ENCODE assay signal across 1 cellular context in the genomic region with DNA sequence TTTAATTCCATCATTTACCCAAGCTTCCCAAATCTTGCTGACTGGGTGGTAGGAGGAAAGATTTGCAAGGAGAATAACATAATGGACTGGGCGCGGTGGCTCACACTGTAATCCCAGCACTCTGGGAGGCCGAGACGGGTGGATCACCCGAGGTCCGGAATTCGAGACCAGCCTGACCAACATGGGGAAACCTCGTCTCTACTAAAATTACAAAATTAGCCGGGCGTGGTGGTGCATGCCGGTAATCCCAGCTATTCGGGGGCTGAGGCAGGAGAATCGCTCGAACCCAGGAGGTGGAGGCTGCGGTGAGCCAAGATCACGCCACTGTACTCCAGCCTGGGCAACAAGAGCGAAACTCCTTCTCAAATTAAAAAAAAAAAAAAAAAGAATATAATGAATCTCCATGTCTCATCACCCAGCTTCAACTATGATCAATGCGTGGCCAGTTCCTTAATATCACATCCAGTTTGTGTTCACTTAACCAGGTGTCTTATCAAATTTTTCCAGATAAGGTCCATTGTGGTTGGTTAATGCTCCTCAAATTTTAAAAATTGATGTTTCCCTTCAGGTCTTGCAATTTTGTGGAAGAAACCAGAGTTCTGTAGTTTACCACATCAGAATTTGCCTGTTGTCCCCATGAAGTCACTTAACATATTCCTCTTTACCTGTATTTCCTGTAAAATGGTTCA.
TF ChIP-seq lines count a peak whose summit lies in the region.

No MANE protein-coding gene starts in this region.

TF ChIP-seq in IMR-90, 13 proteins besides CTCF, POLR2A, EP300 and RAD21:
- no peak for TF ChIP-seq NFE2L2 (IDR thresholded peaks at IDR 0.05; ENCODE audit: low read depth, low read length)
- TF ChIP-seq SMC3 (IDR thresholded peaks at IDR 0.05; ENCODE audit: low read depth, low read length), result no peak
- TF ChIP-seq, protein P1, sequence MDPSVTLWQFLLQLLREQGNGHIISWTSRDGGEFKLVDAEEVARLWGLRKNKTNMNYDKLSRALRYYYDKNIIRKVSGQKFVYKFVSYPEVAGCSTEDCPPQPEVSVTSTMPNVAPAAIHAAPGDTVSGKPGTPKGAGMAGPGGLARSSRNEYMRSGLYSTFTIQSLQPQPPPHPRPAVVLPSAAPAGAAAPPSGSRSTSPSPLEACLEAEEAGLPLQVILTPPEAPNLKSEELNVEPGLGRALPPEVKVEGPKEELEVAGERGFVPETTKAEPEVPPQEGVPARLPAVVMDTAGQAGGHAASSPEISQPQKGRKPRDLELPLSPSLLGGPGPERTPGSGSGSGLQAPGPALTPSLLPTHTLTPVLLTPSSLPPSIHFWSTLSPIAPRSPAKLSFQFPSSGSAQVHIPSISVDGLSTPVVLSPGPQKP (IDR thresholded peaks at IDR 0.05; ENCODE audit: borderline replicate concordance, low read depth, low read length), result no peak
- no peak for TF ChIP-seq RFX5 (IDR thresholded peaks at IDR 0.05; ENCODE audit: low read depth, low read length)
- no peak for TF ChIP-seq MAZ (IDR thresholded peaks at IDR 0.05; ENCODE audit: borderline replicate concordance, low read depth, low read length)
- TF ChIP-seq, protein P2, sequence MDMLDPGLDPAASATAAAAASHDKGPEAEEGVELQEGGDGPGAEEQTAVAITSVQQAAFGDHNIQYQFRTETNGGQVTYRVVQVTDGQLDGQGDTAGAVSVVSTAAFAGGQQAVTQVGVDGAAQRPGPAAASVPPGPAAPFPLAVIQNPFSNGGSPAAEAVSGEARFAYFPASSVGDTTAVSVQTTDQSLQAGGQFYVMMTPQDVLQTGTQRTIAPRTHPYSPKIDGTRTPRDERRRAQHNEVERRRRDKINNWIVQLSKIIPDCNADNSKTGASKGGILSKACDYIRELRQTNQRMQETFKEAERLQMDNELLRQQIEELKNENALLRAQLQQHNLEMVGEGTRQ (IDR thresholded peaks at IDR 0.05; ENCODE audit: low read depth, low read length), result no peak
- TF ChIP-seq CHD1 (IDR thresholded peaks at IDR 0.05; ENCODE audit: low read depth, low read length), result no peak
- no peak for TF ChIP-seq RCOR1 (IDR thresholded peaks at IDR 0.05; ENCODE audit: insufficient replicate concordance, low read length)
